8 cellular contexts compared by ENCODE assay signal in the genomic region with DNA sequence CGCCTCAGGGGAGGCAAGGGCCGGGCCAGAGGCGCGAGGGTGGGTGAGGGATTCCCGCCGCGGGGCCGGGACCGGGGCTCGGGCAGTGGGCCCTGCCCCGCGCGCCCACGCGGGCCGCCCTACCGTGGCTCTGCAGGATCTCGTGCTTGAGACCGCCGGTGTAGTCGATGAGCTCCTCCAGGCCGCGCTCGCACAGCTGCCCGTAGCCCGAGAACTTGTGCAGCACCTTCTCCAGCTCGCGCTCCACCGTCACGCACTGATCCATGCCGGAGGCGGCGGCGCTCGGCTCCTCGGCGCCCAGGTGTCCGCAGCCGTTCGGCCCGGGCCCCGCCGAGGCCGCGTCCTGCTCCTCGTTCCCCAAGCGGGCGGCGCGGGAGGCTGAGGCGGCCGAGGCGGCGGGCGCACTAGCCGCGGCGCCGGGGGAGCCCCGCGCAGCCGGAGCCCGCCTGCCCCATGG. TPM values are rescaled to one million over a fixed set of nuclear protein-coding genes. Genes with fewer than 3 reads are reported as not detected.
DNase-seq lines count a peak whose midpoint lies in the region; ATAC-seq and TF ChIP-seq lines count a peak whose summit lies in the region.
"Not testable (repeated sequence)": the region's sequence is repeated elsewhere in the genome, so short reads cannot be mapped to it uniquely, and the experiment has no call there.

No MANE protein-coding gene starts in this region.

- peak overlapping the region; percentile 89 for H2AFZ ChIP-seq in neuronal stem cell (ENCODE audit: low read length)

- not testable (repeated sequence) for H4K91ac ChIP-seq in neuronal stem cell (ENCODE audit: low read depth, low read length, poor library complexity)

- DNase-seq in EH (ENCODE audit: low read depth) = peak; percentile 56
- DNase-seq in astrocyte of the spinal cord (ENCODE audit: low read depth, low spot score) = peak; percentile 52
- peak; percentile 31 to 45 for DNase-seq in heart right ventricle
- peak; percentile 20 for DNase-seq in neuronal stem cell (ENCODE audit: low spot score)
- peak; percentile 63 for DNase-seq in stimulated activated naive CD8-positive, alpha-beta T cell treated with anti-CD3 and anti-CD28 coated beads, Interleukin-15, Interleukin-2, amounts not matched to agents 100 U/mL and 50 U/mL, for 24 hours

- H3K14ac ChIP-seq in neuronal stem cell (ENCODE audit: low read length) = not testable (repeated sequence)

- H3K23ac ChIP-seq in neuronal stem cell (ENCODE audit: low read depth, low read length, poor library complexity) = not testable (repeated sequence)

- H3K27ac ChIP-seq in heart right ventricle (peak overlapping the region; percentile 88 to 99 (median 96)), neuronal stem cell (replicated peaks; ENCODE audit: low read length) (peak overlapping the region; percentile 79)

- not testable (repeated sequence) for H3K27me3 ChIP-seq in heart right ventricle; neuronal stem cell (ENCODE audit: control insufficient read depth in 3 of 3, insufficient read depth in 3 of 3, low read depth in 1 of 3, low read length in 3 of 3)

- in situ Hi-C loops in astrocyte of the spinal cord (cut with HindIII; ENCODE audit: low sequenced_read_pairs) = not testable (repeated sequence)

- H2BK15ac ChIP-seq in neuronal stem cell (ENCODE audit: low read length) = not testable (repeated sequence)

- peak overlapping the region; percentile 71 for H3K9ac ChIP-seq in neuronal stem cell (ENCODE audit: low read depth, low read length, poor library complexity)

- not testable (repeated sequence) for H3K79me1 ChIP-seq in neuronal stem cell (ENCODE audit: low read depth, low read length)

- H3K18ac ChIP-seq in neuronal stem cell (ENCODE audit: low read length) = peak overlapping the region; percentile 64

- H3K4me1 ChIP-seq in heart right ventricle; neuronal stem cell (ENCODE audit: control insufficient read depth in 2 of 2, insufficient read depth in 1 of 2, low read depth in 1 of 2, low read length in 2 of 2): not testable (repeated sequence)

- H3K4ac ChIP-seq in neuronal stem cell (ENCODE audit: low read length) = not testable (repeated sequence)

- not testable (repeated sequence) for H4K8ac ChIP-seq in neuronal stem cell (ENCODE audit: low read depth, low read length)

- TF ChIP-seq CTCF in WI38 (IDR thresholded peaks at IDR 0.05; ENCODE audit: low read depth, low read length); astrocyte of the spinal cord (IDR thresholded peaks at IDR 0.05; ENCODE audit: low read depth, low read length); heart right ventricle (IDR thresholded peaks at IDR 0.05): not testable (repeated sequence)

- not testable (repeated sequence) for H2BK120ac ChIP-seq in neuronal stem cell (ENCODE audit: low read depth, low read length)

- not testable (repeated sequence) for H3K36me3 ChIP-seq in heart right ventricle; neuronal stem cell (replicated peaks in 1 of 2; ENCODE audit: control insufficient read depth in 2 of 2, insufficient read depth in 2 of 2, low read length in 2 of 2)

- H2BK12ac ChIP-seq in neuronal stem cell (ENCODE audit: low read length) = not testable (repeated sequence)

- 0 to 2% methylated on average over 9 to 39 of the region's 63 CpGs for WGBS in heart right ventricle, 2 donors
- WGBS in neuronal stem cell (ENCODE audit: extremely low coverage in 2 of 2, insufficient read length in 2 of 2, insufficient replicate concordance in 1 of 2), 2 donors = no CpG with 5 or more reads among the region's 63 CpGs

- ATAC-seq in GM21717 (IDR thresholded peaks at IDR 0.05; ENCODE audit: unreplicated experiment) (peak; percentile 34), HG03558 (IDR thresholded peaks at IDR 0.05; ENCODE audit: extremely low read depth, unreplicated experiment) (peak; percentile 14), heart right ventricle (peak in 4 of 8 donors; percentile 1 to 12 (median 3))
- peak; percentile 21 for ATAC-seq in stimulated activated naive CD8-positive, alpha-beta T cell treated with anti-CD3 and anti-CD28 coated beads, Interleukin-15, Interleukin-2, amounts not matched to agents 100 U/mL and 50 U/mL, for 24 hours

- H3K9me3 ChIP-seq in heart right ventricle; neuronal stem cell (replicated peaks in 1 of 2; ENCODE audit: control insufficient read depth in 2 of 2, insufficient read depth in 1 of 2, low read depth in 1 of 2, low read length in 2 of 2): not testable (repeated sequence)

- not testable (repeated sequence) for H2BK5ac ChIP-seq in neuronal stem cell (ENCODE audit: low read length)

- H3K4me3 ChIP-seq in WI38 (ENCODE audit: low read depth, low read length) = peak overlapping the region; percentile 59
- peak overlapping the region; percentile 56 for H3K4me3 ChIP-seq in astrocyte of the spinal cord (ENCODE audit: low read depth, low read length)
- peak overlapping the region; percentile 60 to 84 (median 70) for H3K4me3 ChIP-seq in heart right ventricle
- H3K4me3 ChIP-seq in neuronal stem cell (ENCODE audit: low read length in 2 of 2) = peak overlapping the region; percentile 63 to 93

- H2AK5ac ChIP-seq in neuronal stem cell (ENCODE audit: low read depth, low read length) = not testable (repeated sequence)

- intact Hi-C loops in heart right ventricle (cut with DNase I) = not testable (repeated sequence)

- peak overlapping the region; percentile 23 for H3K4me2 ChIP-seq in neuronal stem cell (ENCODE audit: insufficient read depth, low read length, poor library complexity, severe bottlenecking)

RNA-seq across cellular contexts. Expression of a gene that starts 54.2 kb away (rescaled TPM):
- 1 to 10 TPM in 8 of 10 donors, under 1 TPM in 2; 0.74 to 3.4 (median 1.5) TPM for total RNA-seq in heart right ventricle
- polyA plus RNA-seq in heart right ventricle = 10 to 100 TPM in 1 of 2 donors, under 1 TPM in 1; 0.83 to 13.7 TPM
- 0.53 TPM for polyA plus RNA-seq in neuronal stem cell (2013, experiment 1 of 2)
- polyA plus RNA-seq in neuronal stem cell (2013, experiment 2 of 2) = 0.87 TPM
